In genomic region chr3:118688396-118688884, GRCh38 we compare ENCODE assay signal across 19 cellular contexts.
"Had no signal": no experiment of that assay in that cellular context is flagged by ENCODE, and none has a peak within 500 bp of the region (broad histone marks: within the 10 kb centered on the region; RNA-seq: fewer than 3 reads in every experiment).

No MANE protein-coding gene starts in this region.

- H3K9me3 Mint-ChIP-seq: activated CD4-positive, alpha-beta T cell treated with anti-CD3 and anti-CD28 coated beads, Interleukin-2, amount 10 ng/mL, durations not matched to agents 7 days and 5 days; activated naive CD8-positive, alpha-beta T cell treated with anti-CD3 and anti-CD28 coated beads for 36 hours; nephron progenitor cell had no signal

- H3K36me3 Mint-ChIP-seq: activated naive CD8-positive, alpha-beta T cell treated with anti-CD3 and anti-CD28 coated beads for 36 hours; immature natural killer cell had no signal

- H3K36me3 ChIP-seq: suprapubic skin, upper lobe of right lung had no signal

- DNase-seq: activated CD4-positive, alpha-beta T cell treated with anti-CD3 and anti-CD28 coated beads, Interleukin-2, amount 10 ng/mL, durations not matched to agents 7 days and 5 days; activated CD4-positive, CD25-positive, alpha-beta regulatory T cell; activated CD8-positive, alpha-beta memory T cell treated with anti-CD3 and anti-CD28 coated beads for 24 hours; activated naive CD8-positive, alpha-beta T cell treated with anti-CD3 and anti-CD28 coated beads for 36 hours; amygdala; body of pancreas; foreskin melanocyte; immature natural killer cell; nephron progenitor cell; right cardiac atrium; small intestine; stimulated activated CD4-positive, alpha-beta T cell treated with anti-CD3 and anti-CD28 coated beads, Interleukin-4, amount 100 ng/mL, for 4 hours; stimulated activated CD8-positive, alpha-beta memory T cell treated with anti-CD3 and anti-CD28 coated beads, Interleukin-4, amount 100 ng/mL, for 48 hours; stimulated activated naive CD8-positive, alpha-beta T cell treated with anti-CD3 and anti-CD28 coated beads, Interleukin-15, Interleukin-2, amounts not matched to agents 100 U/mL and 50 U/mL, for 24 hours; upper lobe of right lung had no signal

- H3K4me1 Mint-ChIP-seq: activated CD4-positive, alpha-beta T cell treated with anti-CD3 and anti-CD28 coated beads, Interleukin-2, amount 10 ng/mL, durations not matched to agents 7 days and 5 days; activated naive CD8-positive, alpha-beta T cell treated with anti-CD3 and anti-CD28 coated beads for 36 hours; central memory CD8-positive, alpha-beta T cell; immature natural killer cell; nephron progenitor cell had no signal

- H3K27ac ChIP-seq: body of pancreas, coronary artery, suprapubic skin, upper lobe of right lung had no signal

- H3K4me3 ChIP-seq: body of pancreas, coronary artery, suprapubic skin, upper lobe of right lung had no signal

- H3K27me3 Mint-ChIP-seq: activated CD4-positive, alpha-beta T cell treated with anti-CD3 and anti-CD28 coated beads, Interleukin-2, amount 10 ng/mL, durations not matched to agents 7 days and 5 days; activated naive CD8-positive, alpha-beta T cell treated with anti-CD3 and anti-CD28 coated beads for 36 hours; central memory CD8-positive, alpha-beta T cell had no signal

- H3K4me3 Mint-ChIP-seq: activated CD4-positive, alpha-beta T cell treated with anti-CD3 and anti-CD28 coated beads, Interleukin-2, amount 10 ng/mL, durations not matched to agents 7 days and 5 days; activated naive CD8-positive, alpha-beta T cell treated with anti-CD3 and anti-CD28 coated beads for 36 hours; central memory CD8-positive, alpha-beta T cell; immature natural killer cell; nephron progenitor cell had no signal

- H3K9me3 ChIP-seq: body of pancreas, suprapubic skin, upper lobe of right lung had no signal

- ATAC-seq: body of pancreas; right cardiac atrium; stimulated activated naive CD8-positive, alpha-beta T cell treated with anti-CD3 and anti-CD28 coated beads, Interleukin-15, Interleukin-2, amounts not matched to agents 100 U/mL and 50 U/mL, for 24 hours; upper lobe of right lung had no signal

- H3K4me1 ChIP-seq: body of pancreas, suprapubic skin, upper lobe of right lung had no signal

- H3K27ac Mint-ChIP-seq: activated CD4-positive, alpha-beta T cell treated with anti-CD3 and anti-CD28 coated beads, Interleukin-2, amount 10 ng/mL, durations not matched to agents 7 days and 5 days; activated naive CD8-positive, alpha-beta T cell treated with anti-CD3 and anti-CD28 coated beads for 36 hours; immature natural killer cell; nephron progenitor cell; progenitor cell of endocrine pancreas had no signal

- H3K27me3 ChIP-seq: body of pancreas, suprapubic skin, upper lobe of right lung had no signal
